ENCODE assay signal across 1 cellular context in the genomic region with DNA sequence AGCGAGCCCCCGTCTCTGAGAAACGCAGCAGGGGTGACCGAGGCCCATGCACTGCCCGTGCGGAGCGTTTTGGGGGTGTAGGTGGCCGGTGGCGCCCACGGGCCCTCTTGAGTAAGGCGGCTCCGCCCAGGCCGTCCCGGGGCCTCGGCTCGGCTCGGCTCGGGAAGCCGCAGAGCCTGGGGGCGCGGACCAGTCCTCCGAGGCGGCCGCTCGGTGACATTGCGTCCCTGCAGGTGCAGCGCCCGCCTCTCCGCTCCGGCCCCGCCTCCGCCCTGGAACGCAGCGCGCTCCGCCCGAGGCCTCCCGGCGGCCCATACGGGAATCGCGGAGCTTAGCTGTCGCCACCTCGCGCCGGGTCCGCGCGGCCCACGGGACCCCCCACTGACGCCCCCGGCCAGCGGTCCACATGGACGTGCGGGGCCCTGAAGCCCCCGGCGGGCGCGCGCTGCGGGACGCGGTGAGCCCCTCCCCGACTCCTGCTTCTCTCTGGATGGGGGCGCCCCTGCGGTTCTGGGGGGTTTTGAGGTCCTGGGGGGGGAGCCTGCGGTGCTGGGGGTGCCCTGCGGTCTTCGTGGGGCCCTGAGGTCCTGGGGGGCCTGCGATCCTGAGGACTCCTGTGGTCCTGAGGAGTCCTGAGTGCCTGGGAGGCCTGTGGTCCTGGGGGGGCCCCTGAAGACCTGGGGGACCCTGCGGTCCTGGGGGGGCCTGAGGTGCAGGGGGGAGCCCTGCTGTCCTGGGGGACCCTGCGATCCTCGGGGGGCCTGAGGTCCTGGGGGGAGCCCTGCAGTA.
A peak's percentile ranks its signal among the peaks of the same experiment; 100 is the strongest.
TF ChIP-seq lines count a peak whose summit lies in the region.

A gene (plus strand): TSS at position 314 of the 789 bp plus-strand sequence. CDS start 93 bp downstream, at position 407.

TF ChIP-seq in HepG2, 621 proteins besides CTCF, POLR2A, EP300 and RAD21 (continued from another document and continues in another):
- TF ChIP-seq HNF4A (CRISPR knock-in tag; IDR thresholded peaks at IDR 0.05) (no peak), MYC (CRISPR knock-in tag; IDR thresholded peaks at IDR 0.05; ENCODE audit: borderline replicate concordance) (peak; percentile 66; the same call in 1 of the 2 replicates), SNRNP70 (IDR thresholded peaks at IDR 0.05; ENCODE audit: low read depth, low read length) (no peak), ZFP90 (CRISPR knock-in tag; IDR thresholded peaks at IDR 0.05; ENCODE audit: borderline replicate concordance) (no peak; the same call in 1 of the 2 replicates), ZFP1 (CRISPR knock-in tag; IDR thresholded peaks at IDR 0.05) (no peak), JUND (CRISPR knock-in tag; IDR thresholded peaks at IDR 0.05) (no peak), ZC3H4 (CRISPR knock-in tag; IDR thresholded peaks at IDR 0.05; ENCODE audit: borderline replicate concordance) (no peak; the same call in 1 of the 2 replicates), NCOA2 (CRISPR knock-in tag; IDR thresholded peaks at IDR 0.05) (no peak), TRIM24 (CRISPR knock-in tag; IDR thresholded peaks at IDR 0.05) (no peak), REPIN1 (CRISPR knock-in tag; IDR thresholded peaks at IDR 0.05; ENCODE audit: borderline replicate concordance, low read depth) (no peak), KDM1A (CRISPR knock-in tag; IDR thresholded peaks at IDR 0.05) (no peak), PLRG1 (conservative IDR thresholded peaks at IDR 0.05) (no peak)
- TF ChIP-seq, protein P1, sequence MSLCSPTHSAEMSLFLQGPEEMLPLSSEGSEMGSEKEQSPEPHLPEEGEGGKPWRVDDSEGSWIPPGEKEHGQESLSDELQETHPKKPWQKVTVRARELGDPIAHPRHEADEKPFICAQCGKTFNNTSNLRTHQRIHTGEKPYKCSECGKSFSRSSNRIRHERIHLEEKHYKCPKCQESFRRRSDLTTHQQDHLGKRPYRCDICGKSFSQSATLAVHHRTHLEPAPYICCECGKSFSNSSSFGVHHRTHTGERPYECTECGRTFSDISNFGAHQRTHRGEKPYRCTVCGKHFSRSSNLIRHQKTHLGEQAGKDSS (CRISPR knock-in tag; IDR thresholded peaks at IDR 0.05; ENCODE audit: borderline replicate concordance, low read depth), result 0 out of 2 replicates have a peak, but pooled peaks have one; percentile 47
- TF ChIP-seq, protein P2, sequence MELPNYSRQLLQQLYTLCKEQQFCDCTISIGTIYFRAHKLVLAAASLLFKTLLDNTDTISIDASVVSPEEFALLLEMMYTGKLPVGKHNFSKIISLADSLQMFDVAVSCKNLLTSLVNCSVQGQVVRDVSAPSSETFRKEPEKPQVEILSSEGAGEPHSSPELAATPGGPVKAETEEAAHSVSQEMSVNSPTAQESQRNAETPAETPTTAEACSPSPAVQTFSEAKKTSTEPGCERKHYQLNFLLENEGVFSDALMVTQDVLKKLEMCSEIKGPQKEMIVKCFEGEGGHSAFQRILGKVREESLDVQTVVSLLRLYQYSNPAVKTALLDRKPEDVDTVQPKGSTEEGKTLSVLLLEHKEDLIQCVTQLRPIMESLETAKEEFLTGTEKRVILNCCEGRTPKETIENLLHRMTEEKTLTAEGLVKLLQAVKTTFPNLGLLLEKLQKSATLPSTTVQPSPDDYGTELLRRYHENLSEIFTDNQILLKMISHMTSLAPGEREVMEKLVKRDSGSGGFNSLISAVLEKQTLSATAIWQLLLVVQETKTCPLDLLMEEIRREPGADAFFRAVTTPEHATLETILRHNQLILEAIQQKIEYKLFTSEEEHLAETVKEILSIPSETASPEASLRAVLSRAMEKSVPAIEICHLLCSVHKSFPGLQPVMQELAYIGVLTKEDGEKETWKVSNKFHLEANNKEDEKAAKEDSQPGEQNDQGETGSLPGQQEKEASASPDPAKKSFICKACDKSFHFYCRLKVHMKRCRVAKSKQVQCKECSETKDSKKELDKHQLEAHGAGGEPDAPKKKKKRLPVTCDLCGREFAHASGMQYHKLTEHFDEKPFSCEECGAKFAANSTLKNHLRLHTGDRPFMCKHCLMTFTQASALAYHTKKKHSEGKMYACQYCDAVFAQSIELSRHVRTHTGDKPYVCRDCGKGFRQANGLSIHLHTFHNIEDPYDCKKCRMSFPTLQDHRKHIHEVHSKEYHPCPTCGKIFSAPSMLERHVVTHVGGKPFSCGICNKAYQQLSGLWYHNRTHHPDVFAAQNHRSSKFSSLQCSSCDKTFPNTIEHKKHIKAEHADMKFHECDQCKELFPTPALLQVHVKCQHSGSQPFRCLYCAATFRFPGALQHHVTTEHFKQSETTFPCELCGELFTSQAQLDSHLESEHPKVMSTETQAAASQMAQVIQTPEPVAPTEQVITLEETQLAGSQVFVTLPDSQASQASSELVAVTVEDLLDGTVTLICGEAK (IDR thresholded peaks at IDR 0.05), result no peak
- TF ChIP-seq, protein P2 (CRISPR knock-in tag; IDR thresholded peaks at IDR 0.05), result peak; percentile 32; the same call in 1 of the 2 replicates
- TF ChIP-seq, protein P3, sequence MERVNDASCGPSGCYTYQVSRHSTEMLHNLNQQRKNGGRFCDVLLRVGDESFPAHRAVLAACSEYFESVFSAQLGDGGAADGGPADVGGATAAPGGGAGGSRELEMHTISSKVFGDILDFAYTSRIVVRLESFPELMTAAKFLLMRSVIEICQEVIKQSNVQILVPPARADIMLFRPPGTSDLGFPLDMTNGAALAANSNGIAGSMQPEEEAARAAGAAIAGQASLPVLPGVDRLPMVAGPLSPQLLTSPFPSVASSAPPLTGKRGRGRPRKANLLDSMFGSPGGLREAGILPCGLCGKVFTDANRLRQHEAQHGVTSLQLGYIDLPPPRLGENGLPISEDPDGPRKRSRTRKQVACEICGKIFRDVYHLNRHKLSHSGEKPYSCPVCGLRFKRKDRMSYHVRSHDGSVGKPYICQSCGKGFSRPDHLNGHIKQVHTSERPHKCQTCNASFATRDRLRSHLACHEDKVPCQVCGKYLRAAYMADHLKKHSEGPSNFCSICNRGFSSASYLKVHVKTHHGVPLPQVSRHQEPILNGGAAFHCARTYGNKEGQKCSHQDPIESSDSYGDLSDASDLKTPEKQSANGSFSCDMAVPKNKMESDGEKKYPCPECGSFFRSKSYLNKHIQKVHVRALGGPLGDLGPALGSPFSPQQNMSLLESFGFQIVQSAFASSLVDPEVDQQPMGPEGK (CRISPR knock-in tag; IDR thresholded peaks at IDR 0.05), result no peak
- TF ChIP-seq, protein P4, sequence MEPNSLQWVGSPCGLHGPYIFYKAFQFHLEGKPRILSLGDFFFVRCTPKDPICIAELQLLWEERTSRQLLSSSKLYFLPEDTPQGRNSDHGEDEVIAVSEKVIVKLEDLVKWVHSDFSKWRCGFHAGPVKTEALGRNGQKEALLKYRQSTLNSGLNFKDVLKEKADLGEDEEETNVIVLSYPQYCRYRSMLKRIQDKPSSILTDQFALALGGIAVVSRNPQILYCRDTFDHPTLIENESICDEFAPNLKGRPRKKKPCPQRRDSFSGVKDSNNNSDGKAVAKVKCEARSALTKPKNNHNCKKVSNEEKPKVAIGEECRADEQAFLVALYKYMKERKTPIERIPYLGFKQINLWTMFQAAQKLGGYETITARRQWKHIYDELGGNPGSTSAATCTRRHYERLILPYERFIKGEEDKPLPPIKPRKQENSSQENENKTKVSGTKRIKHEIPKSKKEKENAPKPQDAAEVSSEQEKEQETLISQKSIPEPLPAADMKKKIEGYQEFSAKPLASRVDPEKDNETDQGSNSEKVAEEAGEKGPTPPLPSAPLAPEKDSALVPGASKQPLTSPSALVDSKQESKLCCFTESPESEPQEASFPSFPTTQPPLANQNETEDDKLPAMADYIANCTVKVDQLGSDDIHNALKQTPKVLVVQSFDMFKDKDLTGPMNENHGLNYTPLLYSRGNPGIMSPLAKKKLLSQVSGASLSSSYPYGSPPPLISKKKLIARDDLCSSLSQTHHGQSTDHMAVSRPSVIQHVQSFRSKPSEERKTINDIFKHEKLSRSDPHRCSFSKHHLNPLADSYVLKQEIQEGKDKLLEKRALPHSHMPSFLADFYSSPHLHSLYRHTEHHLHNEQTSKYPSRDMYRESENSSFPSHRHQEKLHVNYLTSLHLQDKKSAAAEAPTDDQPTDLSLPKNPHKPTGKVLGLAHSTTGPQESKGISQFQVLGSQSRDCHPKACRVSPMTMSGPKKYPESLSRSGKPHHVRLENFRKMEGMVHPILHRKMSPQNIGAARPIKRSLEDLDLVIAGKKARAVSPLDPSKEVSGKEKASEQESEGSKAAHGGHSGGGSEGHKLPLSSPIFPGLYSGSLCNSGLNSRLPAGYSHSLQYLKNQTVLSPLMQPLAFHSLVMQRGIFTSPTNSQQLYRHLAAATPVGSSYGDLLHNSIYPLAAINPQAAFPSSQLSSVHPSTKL (CRISPR knock-in tag; IDR thresholded peaks at IDR 0.05), result no peak
- TF ChIP-seq, protein P5, sequence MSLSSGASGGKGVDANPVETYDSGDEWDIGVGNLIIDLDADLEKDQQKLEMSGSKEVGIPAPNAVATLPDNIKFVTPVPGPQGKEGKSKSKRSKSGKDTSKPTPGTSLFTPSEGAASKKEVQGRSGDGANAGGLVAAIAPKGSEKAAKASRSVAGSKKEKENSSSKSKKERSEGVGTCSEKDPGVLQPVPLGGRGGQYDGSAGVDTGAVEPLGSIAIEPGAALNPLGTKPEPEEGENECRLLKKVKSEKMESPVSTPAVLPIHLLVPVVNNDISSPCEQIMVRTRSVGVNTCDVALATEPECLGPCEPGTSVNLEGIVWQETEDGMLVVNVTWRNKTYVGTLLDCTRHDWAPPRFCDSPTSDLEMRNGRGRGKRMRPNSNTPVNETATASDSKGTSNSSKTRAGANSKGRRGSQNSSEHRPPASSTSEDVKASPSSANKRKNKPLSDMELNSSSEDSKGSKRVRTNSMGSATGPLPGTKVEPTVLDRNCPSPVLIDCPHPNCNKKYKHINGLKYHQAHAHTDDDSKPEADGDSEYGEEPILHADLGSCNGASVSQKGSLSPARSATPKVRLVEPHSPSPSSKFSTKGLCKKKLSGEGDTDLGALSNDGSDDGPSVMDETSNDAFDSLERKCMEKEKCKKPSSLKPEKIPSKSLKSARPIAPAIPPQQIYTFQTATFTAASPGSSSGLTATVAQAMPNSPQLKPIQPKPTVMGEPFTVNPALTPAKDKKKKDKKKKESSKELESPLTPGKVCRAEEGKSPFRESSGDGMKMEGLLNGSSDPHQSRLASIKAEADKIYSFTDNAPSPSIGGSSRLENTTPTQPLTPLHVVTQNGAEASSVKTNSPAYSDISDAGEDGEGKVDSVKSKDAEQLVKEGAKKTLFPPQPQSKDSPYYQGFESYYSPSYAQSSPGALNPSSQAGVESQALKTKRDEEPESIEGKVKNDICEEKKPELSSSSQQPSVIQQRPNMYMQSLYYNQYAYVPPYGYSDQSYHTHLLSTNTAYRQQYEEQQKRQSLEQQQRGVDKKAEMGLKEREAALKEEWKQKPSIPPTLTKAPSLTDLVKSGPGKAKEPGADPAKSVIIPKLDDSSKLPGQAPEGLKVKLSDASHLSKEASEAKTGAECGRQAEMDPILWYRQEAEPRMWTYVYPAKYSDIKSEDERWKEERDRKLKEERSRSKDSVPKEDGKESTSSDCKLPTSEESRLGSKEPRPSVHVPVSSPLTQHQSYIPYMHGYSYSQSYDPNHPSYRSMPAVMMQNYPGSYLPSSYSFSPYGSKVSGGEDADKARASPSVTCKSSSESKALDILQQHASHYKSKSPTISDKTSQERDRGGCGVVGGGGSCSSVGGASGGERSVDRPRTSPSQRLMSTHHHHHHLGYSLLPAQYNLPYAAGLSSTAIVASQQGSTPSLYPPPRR (CRISPR knock-in tag; IDR thresholded peaks at IDR 0.05; ENCODE audit: borderline replicate concordance), result peak; percentile 43; the same call in 1 of the 2 replicates
- TF ChIP-seq, protein P6, sequence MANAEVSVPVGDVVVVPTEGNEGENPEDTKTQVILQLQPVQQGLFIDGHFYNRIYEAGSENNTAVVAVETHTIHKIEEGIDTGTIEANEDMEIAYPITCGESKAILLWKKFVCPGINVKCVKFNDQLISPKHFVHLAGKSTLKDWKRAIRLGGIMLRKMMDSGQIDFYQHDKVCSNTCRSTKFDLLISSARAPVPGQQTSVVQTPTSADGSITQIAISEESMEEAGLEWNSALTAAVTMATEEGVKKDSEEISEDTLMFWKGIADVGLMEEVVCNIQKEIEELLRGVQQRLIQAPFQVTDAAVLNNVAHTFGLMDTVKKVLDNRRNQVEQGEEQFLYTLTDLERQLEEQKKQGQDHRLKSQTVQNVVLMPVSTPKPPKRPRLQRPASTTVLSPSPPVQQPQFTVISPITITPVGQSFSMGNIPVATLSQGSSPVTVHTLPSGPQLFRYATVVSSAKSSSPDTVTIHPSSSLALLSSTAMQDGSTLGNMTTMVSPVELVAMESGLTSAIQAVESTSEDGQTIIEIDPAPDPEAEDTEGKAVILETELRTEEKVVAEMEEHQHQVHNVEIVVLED (CRISPR knock-in tag; IDR thresholded peaks at IDR 0.05; ENCODE audit: borderline replicate concordance), result peak; percentile 72
- TF ChIP-seq, protein P7, sequence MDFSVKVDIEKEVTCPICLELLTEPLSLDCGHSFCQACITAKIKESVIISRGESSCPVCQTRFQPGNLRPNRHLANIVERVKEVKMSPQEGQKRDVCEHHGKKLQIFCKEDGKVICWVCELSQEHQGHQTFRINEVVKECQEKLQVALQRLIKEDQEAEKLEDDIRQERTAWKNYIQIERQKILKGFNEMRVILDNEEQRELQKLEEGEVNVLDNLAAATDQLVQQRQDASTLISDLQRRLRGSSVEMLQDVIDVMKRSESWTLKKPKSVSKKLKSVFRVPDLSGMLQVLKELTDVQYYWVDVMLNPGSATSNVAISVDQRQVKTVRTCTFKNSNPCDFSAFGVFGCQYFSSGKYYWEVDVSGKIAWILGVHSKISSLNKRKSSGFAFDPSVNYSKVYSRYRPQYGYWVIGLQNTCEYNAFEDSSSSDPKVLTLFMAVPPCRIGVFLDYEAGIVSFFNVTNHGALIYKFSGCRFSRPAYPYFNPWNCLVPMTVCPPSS (IDR thresholded peaks at IDR 0.05), result no peak
